Comparison of ENCODE assay signal across 11 cellular contexts in the genomic region with DNA sequence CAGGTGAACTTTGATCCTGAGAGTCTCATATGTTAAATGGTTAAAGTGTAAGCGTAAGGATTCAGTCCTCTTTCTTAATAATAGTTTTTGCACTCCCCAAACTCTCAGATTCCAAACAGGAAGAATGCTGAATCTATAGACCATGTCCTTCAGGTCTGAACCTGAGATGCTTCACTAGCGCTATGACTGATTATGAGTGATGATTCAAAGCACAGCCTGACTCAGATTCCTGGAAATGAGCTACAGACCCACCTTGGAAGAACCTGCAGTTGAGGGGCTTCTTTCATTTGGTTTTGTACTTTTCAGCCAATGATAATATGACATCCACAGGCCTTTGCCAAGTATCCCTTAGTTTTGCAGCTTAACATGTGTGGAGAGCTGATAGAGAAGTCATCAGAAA. TPM values are rescaled to one million over a fixed set of nuclear protein-coding genes. Genes with fewer than 3 reads are reported as not detected.
A peak's percentile ranks its signal among the peaks of the same experiment; 100 is the strongest.
DNase-seq lines count a peak whose midpoint lies in the region; ATAC-seq and TF ChIP-seq lines count a peak whose summit lies in the region.
"Had no signal": no experiment of that assay in that cellular context is flagged by ENCODE, and none has a peak within 500 bp of the region (broad histone marks: within the 10 kb centered on the region; RNA-seq: fewer than 3 reads in every experiment).

No MANE protein-coding gene starts in this region.

- H3K36me3 ChIP-seq in heart left ventricle (peaks cover 0 to 5% (median 0%) of the 10 kb centered on the region in 9 donors), upper lobe of left lung (no peaks in the 10 kb centered on the region), Caco-2 (ENCODE audit: control insufficient read depth, insufficient read depth, low read length) (no peaks in the 10 kb centered on the region)

- H3K4me3 Mint-ChIP-seq in mesothelial cell of epicardium (peak overlapping the region; percentile 90), Caco-2 (ENCODE audit: unreplicated experiment) (no peak overlapping the region)

- peaks cover 21% of the 10 kb centered on the region for H3K9me3 Mint-ChIP-seq in mesothelial cell of epicardium
- H3K9me3 Mint-ChIP-seq in Caco-2 (ENCODE audit: unreplicated experiment): no peaks in the 10 kb centered on the region

- H3K9me3 ChIP-seq in heart left ventricle (no peaks in the 10 kb centered on the region), upper lobe of left lung (no peaks in the 10 kb centered on the region), Caco-2 (no peaks in the 10 kb centered on the region)

- 35 to 65% (median 38%) methylated on average over 2 of the region's 2 CpGs for WGBS in heart left ventricle, 4 donors
- WGBS in upper lobe of left lung, 2 donors: 61 to 63% methylated on average over 2 of the region's 2 CpGs

- no peaks in the 10 kb centered on the region for H3K27me3 Mint-ChIP-seq in mesothelial cell of epicardium (ENCODE audit: low read depth)
- peaks cover 5% of the 10 kb centered on the region for H3K27me3 Mint-ChIP-seq in Caco-2 (ENCODE audit: insufficient read depth, unreplicated experiment)

- POLR2A ChIA-PET in Caco-2 (lab: Charles Lee): no interaction called here

- peaks cover 20% of the 10 kb centered on the region for H3K36me3 Mint-ChIP-seq in mesothelial cell of epicardium
- no peaks in the 10 kb centered on the region for H3K36me3 Mint-ChIP-seq in Caco-2 (ENCODE audit: insufficient read depth, unreplicated experiment)

- intact Hi-C loops in heart left ventricle (cut with DNase I) (loop anchor here in 2 of 10 donors (5.0 to 10.0 kb wide), 3 partner anchors 120 to 317 kb away; no protein-coding TSS in a partner anchor), Right ventricle myocardium superior (cut with DNase I) (no loop called here), Caco-2 (cut with micrococcal nuclease; ENCODE audit: unreplicated experiment) (no loop called here)

- peaks cover 0 to 39% (median 10%) of the 10 kb centered on the region in 12 donors for H3K4me1 ChIP-seq in heart left ventricle
- H3K4me1 ChIP-seq in upper lobe of left lung: peaks cover 0 to 5% (median 0%) of the 10 kb centered on the region in 4 donors
- no peaks in the 10 kb centered on the region for H3K4me1 ChIP-seq in Caco-2

- H3K4me3 ChIP-seq in heart left ventricle (peak overlapping the region in 11 of 12 donors; percentile 49 to 82 (median 65)), epithelial cell of esophagus (ENCODE audit: low read length) (no peak overlapping the region), upper lobe of left lung (peak overlapping the region in 3 of 4 donors; percentile 60 to 63 (median 62)), Caco-2 (ENCODE audit: low read depth, low read length) (no peak overlapping the region)

- CTCF ChIA-PET in Caco-2 (lab: Charles Lee): no interaction called here

- H3K27me3 ChIP-seq in heart left ventricle: peaks cover 0 to 20% (median 0%) of the 10 kb centered on the region in 9 donors
- no peaks in the 10 kb centered on the region for H3K27me3 ChIP-seq in upper lobe of left lung
- H3K27me3 ChIP-seq in Caco-2 (replicated peaks; ENCODE audit: control insufficient read depth, insufficient read depth, low read length): no peaks in the 10 kb centered on the region

- BruUV-seq in Caco-2 (replicated peaks; lab: Mats Ljungman, UMichigan): no TSS peak

- TF ChIP-seq EP300 in upper lobe of left lung (IDR thresholded peaks at IDR 0.05): no peak

- H3K27ac ChIP-seq in heart left ventricle (peak overlapping the region in 9 of 12 donors; percentile 71 to 93 (median 85)), upper lobe of left lung (peak overlapping the region; percentile 81 to 88 (median 82))

- no peak for TF ChIP-seq CTCF in heart left ventricle (IDR thresholded peaks at IDR 0.05)
- TF ChIP-seq CTCF in epithelial cell of esophagus (IDR thresholded peaks at IDR 0.05; ENCODE audit: insufficient read depth, low read depth, low read length, missing control alignments): no peak
- no peak for TF ChIP-seq CTCF in mesothelial cell of epicardium (IDR thresholded peaks at IDR 0.05; ENCODE audit: unreplicated experiment)
- TF ChIP-seq CTCF in upper lobe of left lung (IDR thresholded peaks at IDR 0.05): no peak
- TF ChIP-seq CTCF in Caco-2 (IDR thresholded peaks at IDR 0.05; ENCODE audit: insufficient read depth in 1 of 2, low read depth in 1 of 2, low read length in 1 of 2, severe bottlenecking in 1 of 2, unreplicated experiment in 1 of 2): no peak

- H3K4me1 Mint-ChIP-seq in mesothelial cell of epicardium: peaks cover 57% of the 10 kb centered on the region
- no peaks in the 10 kb centered on the region for H3K4me1 Mint-ChIP-seq in Caco-2 (ENCODE audit: low read depth, unreplicated experiment)

- peak overlapping the region; percentile 96 for H3K27ac Mint-ChIP-seq in mesothelial cell of epicardium
- no peak overlapping the region for H3K27ac Mint-ChIP-seq in Caco-2 (ENCODE audit: unreplicated experiment)

- TF ChIP-seq POLR2A in heart left ventricle (IDR thresholded peaks at IDR 0.05): no peak
- TF ChIP-seq POLR2A in upper lobe of left lung (IDR thresholded peaks at IDR 0.05): no peak

- DNase-seq in heart left ventricle: no peak
- DNase-seq in Right ventricle myocardium superior: no peak
- peak; percentile 79 for DNase-seq in epithelial cell of esophagus (ENCODE audit: low read depth)
- no peak for DNase-seq in mesothelial cell of epicardium (ENCODE audit: low spot score in 2 of 2, unreplicated experiment in 2 of 2)
- no peak for DNase-seq in upper lobe of left lung
- DNase-seq in NCI-H1092 (lab: John Stamatoyannopoulos, UW): no peak
- no peak for DNase-seq in Caco-2
- DNase-seq: NCI-H187 treated with DMSO at 0.1 percent for 48 hours, small intestine had no signal

- no peak for ATAC-seq in heart left ventricle
- no peak for ATAC-seq in Right ventricle myocardium superior (ENCODE audit: poor library complexity)
- ATAC-seq in upper lobe of left lung (ENCODE audit: low FRiP score in 2 of 2): no peak
- ATAC-seq in GM19328 (IDR thresholded peaks at IDR 0.05; ENCODE audit: unreplicated experiment): no peak

RNA-seq across cellular contexts. Expression of a gene that starts 1.4 kb away (rescaled TPM):
- total RNA-seq in heart left ventricle (10 to 100 TPM in 8 of 9 donors, 1 to 10 TPM in 1; 6.8 to 39.0 (median 16.3) TPM), Right ventricle myocardium superior (3.7 TPM), mesothelial cell of epicardium (135 to 140 TPM (median 135 TPM) in 3 replicates), upper lobe of left lung (10 to 100 TPM in 3 of 6 donors, 1 to 10 TPM in 3; 7.3 to 32.2 (median 10.2) TPM), Caco-2 (2022) (0.58 and 0.73 TPM in 2 replicates)
- polyA plus RNA-seq in heart left ventricle: 10 to 100 TPM in 1 of 2 donors, 1 to 10 TPM in 1; 3.8 to 12.0 TPM
- total RNA-seq: T-helper 2 cell treated with Interferon-gamma antibody and Interleukin-4, amounts not matched to agents 100 ng/mL and 5 ng/mL, for 36 hours had no signal

Comparison
In these comparisons a context has a peak if more than half of its experiments do, and no peak if none do; other contexts are left out.
1. H3K4me3 ChIP-seq: peak in heart left ventricle (11 of 12) and upper lobe of left lung (3 of 4); none in epithelial cell of esophagus (single experiment) and Caco-2 (single experiment).